In genomic region chr15:29785068-29785467, GRCh38 we compare ENCODE assay signal across 21 cellular contexts. TPM values are rescaled to one million over a fixed set of nuclear protein-coding genes. Genes with fewer than 3 reads are reported as not detected.
"Had no signal": no experiment of that assay in that cellular context is flagged by ENCODE, and none has a peak within 500 bp of the region (broad histone marks: within the 10 kb centered on the region; RNA-seq: fewer than 3 reads in every experiment).

No MANE protein-coding gene starts in this region.

- H3K36me3 Mint-ChIP-seq: activated CD4-positive, alpha-beta memory T cell treated with anti-CD3 and anti-CD28 coated beads for 36 hours; activated naive CD8-positive, alpha-beta T cell treated with anti-CD3 and anti-CD28 coated beads, Interleukin-2, amount 10 ng/mL, durations not matched to agents 7 days and 5 days; memory B cell had no signal

- DNase-seq: activated CD4-positive, alpha-beta memory T cell treated with anti-CD3 and anti-CD28 coated beads for 36 hours; activated CD4-positive, alpha-beta T cell treated with anti-CD3 and anti-CD28 coated beads for 48 hours; activated effector memory CD4-positive, alpha-beta T cell treated with Interleukin-2 at 50 U/mL for 16 hours; activated naive CD4-positive, alpha-beta T cell treated with anti-CD3 and anti-CD28 coated beads for 36 hours; activated naive CD8-positive, alpha-beta T cell treated with anti-CD3 and anti-CD28 coated beads, Interleukin-2, amount 10 ng/mL, durations not matched to agents 7 days and 5 days; activated T-cell treated with anti-CD3 and anti-CD28 coated beads, Interleukin-2, amount 50 U/mL, for 72 hours; amniotic stem cell; esophagus squamous epithelium; head of caudate nucleus; hypothalamus; mucosa of descending colon; occipital lobe; retina; stimulated activated CD4-positive, alpha-beta T cell treated with anti-CD3 and anti-CD28 coated beads, Interleukin-4, amount 100 ng/mL, for 24 hours; stimulated activated naive CD4-positive, alpha-beta T cell treated with Interleukin-2 at 50 U/mL for 16 hours; SW 1271; T-helper 2 cell had no signal

- H3K27me3 Mint-ChIP-seq: brain, memory B cell had no signal

- H3K9me3 ChIP-seq: esophagus squamous epithelium, gastroesophageal sphincter, mucosa of descending colon, thoracic aorta had no signal

- H3K4me3 Mint-ChIP-seq: activated CD4-positive, alpha-beta memory T cell treated with anti-CD3 and anti-CD28 coated beads for 36 hours; activated naive CD4-positive, alpha-beta T cell treated with anti-CD3 and anti-CD28 coated beads for 36 hours; activated naive CD8-positive, alpha-beta T cell treated with anti-CD3 and anti-CD28 coated beads, Interleukin-2, amount 10 ng/mL, durations not matched to agents 7 days and 5 days; activated T-cell treated with anti-CD3 and anti-CD28 coated beads, Interleukin-2, amount 50 U/mL, for 72 hours; brain; memory B cell had no signal

- H3K27me3 ChIP-seq: esophagus squamous epithelium, gastroesophageal sphincter had no signal

- H3K4me1 Mint-ChIP-seq: activated naive CD8-positive, alpha-beta T cell treated with anti-CD3 and anti-CD28 coated beads, Interleukin-2, amount 10 ng/mL, durations not matched to agents 7 days and 5 days; memory B cell had no signal

- H3K9me3 Mint-ChIP-seq: activated CD4-positive, alpha-beta memory T cell treated with anti-CD3 and anti-CD28 coated beads for 36 hours; activated naive CD4-positive, alpha-beta T cell treated with anti-CD3 and anti-CD28 coated beads for 36 hours; activated naive CD8-positive, alpha-beta T cell treated with anti-CD3 and anti-CD28 coated beads, Interleukin-2, amount 10 ng/mL, durations not matched to agents 7 days and 5 days had no signal

- ATAC-seq: activated T-cell treated with anti-CD3 and anti-CD28 coated beads, Interleukin-2, amount 50 U/mL, for 72 hours; gastroesophageal sphincter; mucosa of descending colon had no signal

- H3K4me3 ChIP-seq: esophagus squamous epithelium, gastroesophageal sphincter, mucosa of descending colon, thoracic aorta had no signal

- H3K27ac Mint-ChIP-seq: activated CD4-positive, alpha-beta memory T cell treated with anti-CD3 and anti-CD28 coated beads for 36 hours; activated naive CD4-positive, alpha-beta T cell treated with anti-CD3 and anti-CD28 coated beads for 36 hours; activated naive CD8-positive, alpha-beta T cell treated with anti-CD3 and anti-CD28 coated beads, Interleukin-2, amount 10 ng/mL, durations not matched to agents 7 days and 5 days; activated T-cell treated with anti-CD3 and anti-CD28 coated beads, Interleukin-2, amount 50 U/mL, for 72 hours; memory B cell had no signal

- H3K36me3 ChIP-seq: gastroesophageal sphincter, thoracic aorta had no signal

- H3K27ac ChIP-seq: esophagus squamous epithelium, thoracic aorta had no signal

RNA-seq across cellular contexts. Expression of gene TJP1, which starts 37.2 kb away (rescaled TPM):
- total RNA-seq: activated CD4-positive, alpha-beta memory T cell treated with anti-CD3 and anti-CD28 coated beads for 36 hours; activated naive CD4-positive, alpha-beta T cell treated with anti-CD3 and anti-CD28 coated beads for 36 hours; activated naive CD8-positive, alpha-beta T cell treated with anti-CD3 and anti-CD28 coated beads, Interleukin-2, amount 10 ng/mL, durations not matched to agents 7 days and 5 days had no signal
